Comparison of ENCODE assay signal across 5 cellular contexts in the genomic region with DNA sequence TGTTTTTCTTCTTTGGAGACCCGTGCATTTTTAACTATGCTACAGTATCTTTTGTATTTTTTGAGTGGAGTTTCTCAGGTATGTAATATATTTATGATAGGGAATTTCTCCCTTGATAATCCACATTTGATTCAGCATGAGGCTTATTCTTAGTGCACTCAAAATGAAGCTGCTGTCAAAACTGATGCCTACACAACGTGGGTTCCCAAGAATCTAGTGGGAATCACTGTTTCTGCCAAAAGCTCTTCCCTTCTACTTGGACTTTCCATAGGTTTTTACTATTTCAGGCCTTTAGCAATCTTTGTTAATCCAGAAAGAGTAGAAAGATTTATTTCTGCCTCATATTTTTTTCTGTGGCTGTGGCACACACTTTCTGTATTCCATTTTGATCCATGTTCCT.
"Had no signal": no experiment of that assay in that cellular context is flagged by ENCODE, and none has a peak within 500 bp of the region (broad histone marks: within the 10 kb centered on the region; RNA-seq: fewer than 3 reads in every experiment).

No MANE protein-coding gene starts in this region.

- H3K4me3 ChIP-seq: GM23338, K562 had no signal

- ATAC-seq: GM23338, K562 had no signal

- H2AFZ ChIP-seq: GM23338 had no signal

- H3K4me2 ChIP-seq: GM23338 had no signal

- DNase-seq: H9, HCEC 1CT, IMR-90 had no signal
